In genomic region chr16:87376660-87377059, GRCh38 we compare ENCODE assay signal across 1 cellular context.
TF ChIP-seq lines count a peak whose summit lies in the region.

No MANE protein-coding gene starts in this region.

TF ChIP-seq in SK-N-SH, 30 proteins besides CTCF, POLR2A, EP300 and RAD21:
- TF ChIP-seq TCF12 (IDR thresholded peaks at IDR 0.05): no peak
- TF ChIP-seq GATA2 (CRISPR knock-in tag; IDR thresholded peaks at IDR 0.05): no peak
- TF ChIP-seq PBX3 (IDR thresholded peaks at IDR 0.05): no peak
- no peak for TF ChIP-seq TEAD4 (IDR thresholded peaks at IDR 0.05; ENCODE audit: borderline replicate concordance, insufficient read depth)
- no peak for TF ChIP-seq FOXM1 (IDR thresholded peaks at IDR 0.05; ENCODE audit: low read depth)
- TF ChIP-seq FOSL2 (IDR thresholded peaks at IDR 0.05; ENCODE audit: borderline replicate concordance, low read depth): no peak
